In genomic region chr18:11412790-11413189, GRCh38 we compare ENCODE assay signal across 18 cellular contexts.
DNase-seq lines count a peak whose midpoint lies in the region; TF ChIP-seq lines count a peak whose summit lies in the region.
"Had no signal": no experiment of that assay in that cellular context is flagged by ENCODE, and none has a peak within 500 bp of the region (broad histone marks: within the 10 kb centered on the region; RNA-seq: fewer than 3 reads in every experiment).

No MANE protein-coding gene starts in this region.

- POLR2A ChIA-PET in RWPE1 (lab: Yijun Ruan, JAX; ENCODE audit: low non-redundant PET), result no interaction called here

- H3K9me3 ChIP-seq in MG63, result no peaks in the 10 kb centered on the region

- H3K27me3 ChIP-seq in MG63, result no peaks in the 10 kb centered on the region

- no peak overlapping the region for H3K4me3 Mint-ChIP-seq in activated T-helper 2 cell treated with anti-CD3 and anti-CD28 coated beads, Interferon-gamma antibody, Interleukin-2, Interleukin-4, amounts not matched to agents 10 μg/mL and 5 μg/mL and 100 μg/mL, durations not matched to agents 14 hours and 24 hours and 36 hours (ENCODE audit: low read depth)
- H3K4me3 Mint-ChIP-seq: CD4-positive, alpha-beta memory T cell; T-cell had no signal

- no peak overlapping the region for H3K27ac ChIP-seq in RWPE1

- H3K36me3 Mint-ChIP-seq in activated T-helper 2 cell treated with anti-CD3 and anti-CD28 coated beads, Interferon-gamma antibody, Interleukin-2, Interleukin-4, amounts not matched to agents 10 μg/mL and 5 μg/mL and 100 μg/mL, durations not matched to agents 14 hours and 24 hours and 36 hours (ENCODE audit: low read depth), result no peaks in the 10 kb centered on the region
- H3K36me3 Mint-ChIP-seq: CD4-positive, alpha-beta memory T cell; T-cell had no signal

- H3K36me3 ChIP-seq in MG63, result no peaks in the 10 kb centered on the region

- no peak overlapping the region for H3K27ac Mint-ChIP-seq in activated T-helper 2 cell treated with anti-CD3 and anti-CD28 coated beads, Interferon-gamma antibody, Interleukin-2, Interleukin-4, amounts not matched to agents 10 μg/mL and 5 μg/mL and 100 μg/mL, durations not matched to agents 14 hours and 24 hours and 36 hours
- H3K27ac Mint-ChIP-seq: CD4-positive, alpha-beta memory T cell; T-cell had no signal

- H3K4me3 ChIP-seq in MG63 (no peak overlapping the region), fibroblast of mammary gland (ENCODE audit: control insufficient read depth, low read depth, low read length) (no peak overlapping the region)

- intact Hi-C loops in activated T-helper 2 cell treated with anti-CD3 and anti-CD28 coated beads, Interferon-gamma antibody, Interleukin-2, Interleukin-4, amounts not matched to agents 10 μg/mL and 5 μg/mL and 100 μg/mL, durations not matched to agents 14 hours and 24 hours and 36 hours (cut with micrococcal nuclease), result no loop called here

- CTCF ChIA-PET in RWPE1 (lab: Yijun Ruan, JAX), result no interaction called here

- no peaks in the 10 kb centered on the region for H3K9me3 Mint-ChIP-seq in activated T-helper 2 cell treated with anti-CD3 and anti-CD28 coated beads, Interferon-gamma antibody, Interleukin-2, Interleukin-4, amounts not matched to agents 10 μg/mL and 5 μg/mL and 100 μg/mL, durations not matched to agents 14 hours and 24 hours and 36 hours
- H3K9me3 Mint-ChIP-seq: T-cell had no signal

- H3K27me3 Mint-ChIP-seq in activated T-helper 2 cell treated with anti-CD3 and anti-CD28 coated beads, Interferon-gamma antibody, Interleukin-2, Interleukin-4, amounts not matched to agents 10 μg/mL and 5 μg/mL and 100 μg/mL, durations not matched to agents 14 hours and 24 hours and 36 hours (ENCODE audit: low read depth), result no peaks in the 10 kb centered on the region

- TF ChIP-seq CTCF in fibroblast of mammary gland (conservative IDR thresholded peaks at IDR 0.05; ENCODE audit: control insufficient read depth, insufficient read depth, low read depth, low read length), result no peak
- no peak for TF ChIP-seq CTCF in RWPE1 (conservative IDR thresholded peaks at IDR 0.05; ENCODE audit: low read depth)

- no peaks in the 10 kb centered on the region for H3K4me1 Mint-ChIP-seq in activated T-helper 2 cell treated with anti-CD3 and anti-CD28 coated beads, Interferon-gamma antibody, Interleukin-2, Interleukin-4, amounts not matched to agents 10 μg/mL and 5 μg/mL and 100 μg/mL, durations not matched to agents 14 hours and 24 hours and 36 hours (ENCODE audit: low read depth)
- H3K4me1 Mint-ChIP-seq: CD4-positive, alpha-beta memory T cell; T-cell had no signal

- DNase-seq in DMS79 treated with DMSO at 0.1 percent for 48 hours (lab: John Stamatoyannopoulos, UW), result peak; percentile 93
- DNase-seq in MG63, result peak; percentile 70
- peak; percentile 14 for DNase-seq in fibroblast of mammary gland (ENCODE audit: low read depth)
- DNase-seq in OCI-M1 (lab: John Stamatoyannopoulos, UW), result no peak
- no peak for DNase-seq in GOT3 (lab: John Stamatoyannopoulos, UW)
- no peak for DNase-seq in RWPE1 (ENCODE audit: low spot score)
- DNase-seq in activated T-helper 2 cell treated with anti-CD3 and anti-CD28 coated beads, Interferon-gamma antibody, Interleukin-2, Interleukin-4, amounts not matched to agents 10 μg/mL and 5 μg/mL and 100 μg/mL, durations not matched to agents 14 hours and 24 hours and 36 hours (ENCODE audit: low spot score), result no peak
- DNase-seq: ACHN; CD4-positive, alpha-beta memory T cell; DMS153; IMR-90; NCI-H1092; NCI-H146; NCI-H2029 treated with DMSO at 0.1 percent for 48 hours; NCI-H446 treated with DMSO at 0.1 percent for 48 hours; NCI-H774; SHP77; T-cell had no signal

Comparison
In these comparisons a context has a peak if more than half of its experiments do, and no peak if none do; other contexts are left out.
1. DNase-seq: peak in DMS79 treated with DMSO at 0.1 percent for 48 hours (single experiment), MG63 (single experiment) and fibroblast of mammary gland (single experiment); none in OCI-M1 (single experiment), GOT3 (single experiment), RWPE1 (single experiment) and activated T-helper 2 cell treated with anti-CD3 and anti-CD28 coated beads, Interferon-gamma antibody, Interleukin-2, Interleukin-4, amounts not matched to agents 10 μg/mL and 5 μg/mL and 100 μg/mL, durations not matched to agents 14 hours and 24 hours and 36 hours (single experiment).